In genomic region chr2:134174711-134175110, GRCh38 we compare ENCODE assay signal across 18 cellular contexts.
DNase-seq lines count a peak whose midpoint lies in the region; ATAC-seq and TF ChIP-seq lines count a peak whose summit lies in the region.
"Had no signal": no experiment of that assay in that cellular context is flagged by ENCODE, and none has a peak within 500 bp of the region (broad histone marks: within the 10 kb centered on the region; RNA-seq: fewer than 3 reads in every experiment).

No MANE protein-coding gene starts in this region.

- ATAC-seq in Right ventricle myocardium inferior (peak; percentile 77), memory B cell (ENCODE audit: low read depth) (no peak), GM19035 (IDR thresholded peaks at IDR 0.05; ENCODE audit: unreplicated experiment) (no peak)

- H3K4me3 ChIP-seq in cardiac muscle cell (no peak overlapping the region), thyroid gland (replicated peaks in 1 of 3) (no peak overlapping the region), Peyer's patch (no peak overlapping the region)
- H3K4me3 ChIP-seq: SJSA1 had no signal

- peaks cover 46% of the 10 kb centered on the region for H3K4me1 ChIP-seq in cardiac muscle cell (ENCODE audit: low read depth)
- H3K4me1 ChIP-seq in thyroid gland: peaks cover 31 to 60% of the 10 kb centered on the region in 2 donors
- peaks cover 0 to 54% (median 11%) of the 10 kb centered on the region in 4 donors for H3K4me1 ChIP-seq in Peyer's patch
- H3K4me1 ChIP-seq: SJSA1 had no signal

- peaks cover 5% of the 10 kb centered on the region for H3K36me3 Mint-ChIP-seq in memory B cell

- H3K9me3 Mint-ChIP-seq in memory B cell: no peaks in the 10 kb centered on the region

- peak overlapping the region; percentile 76 for H3K27ac Mint-ChIP-seq in memory B cell

- intact Hi-C loops in Right ventricle myocardium inferior (cut with DNase I): loop anchor here (2.0 to 5.0 kb wide), 3 partner anchors 16 to 73 kb away; no protein-coding TSS in a partner anchor
- intact Hi-C loops in cardiac septum (cut with DNase I): loop anchor here (5.0 kb wide), 1 partner anchor 52 kb away; no protein-coding TSS in a partner anchor
- intact Hi-C loops in thyroid gland (cut with DNase I): no loop called here

- H3K4me3 Mint-ChIP-seq in memory B cell: no peak overlapping the region

- H3K36me3 ChIP-seq in cardiac muscle cell (no peaks in the 10 kb centered on the region), thyroid gland (no peaks in the 10 kb centered on the region), Peyer's patch (no peaks in the 10 kb centered on the region)
- H3K36me3 ChIP-seq: SJSA1 had no signal

- no peaks in the 10 kb centered on the region for H3K27me3 Mint-ChIP-seq in memory B cell

- H3K27me3 ChIP-seq in cardiac muscle cell (no peaks in the 10 kb centered on the region), thyroid gland (no peaks in the 10 kb centered on the region), Peyer's patch (no peaks in the 10 kb centered on the region)
- H3K27me3 ChIP-seq: SJSA1 had no signal

- H3K9me3 ChIP-seq in cardiac muscle cell (ENCODE audit: low read depth) (no peaks in the 10 kb centered on the region), thyroid gland (no peaks in the 10 kb centered on the region), Peyer's patch (no peaks in the 10 kb centered on the region)
- H3K9me3 ChIP-seq: SJSA1 had no signal

- TF ChIP-seq CTCF in cardiac muscle cell (IDR thresholded peaks at IDR 0.05; ENCODE audit: low read depth, low read length): no peak
- TF ChIP-seq CTCF in thyroid gland (IDR thresholded peaks at IDR 0.05): no peak
- no peak for TF ChIP-seq CTCF in Peyer's patch (IDR thresholded peaks at IDR 0.05)

- TF ChIP-seq POLR2A in thyroid gland (IDR thresholded peaks at IDR 0.05) (no peak), Peyer's patch (IDR thresholded peaks at IDR 0.05) (no peak)

- 81 to 83% methylated on average over 5 of the region's 5 CpGs for WGBS in thyroid gland, 2 donors

- H3K4me1 Mint-ChIP-seq in memory B cell: peaks cover 65% of the 10 kb centered on the region

- H3K27ac ChIP-seq in cardiac muscle cell: peak overlapping the region; percentile 84
- H3K27ac ChIP-seq in thyroid gland: no peak overlapping the region
- H3K27ac ChIP-seq in Peyer's patch: peak overlapping the region in 1 of 4 donors; percentile 75
- H3K27ac ChIP-seq: SJSA1 had no signal

- DNase-seq in Right ventricle myocardium inferior (ENCODE audit: missing footprints): no peak
- DNase-seq in cardiac septum (ENCODE audit: low spot score): no peak
- DNase-seq in cardiac muscle cell (ENCODE audit: low read depth in 1 of 2, low spot score in 1 of 2): no peak
- DNase-seq in memory B cell (ENCODE audit: low spot score in 2 of 2): no peak
- peak; percentile 22 to 35 for DNase-seq in thyroid gland
- DNase-seq in NCI-H748 treated with DMSO at 0.1 percent for 48 hours (lab: John Stamatoyannopoulos, UW): no peak
- no peak for DNase-seq in Peyer's patch
- DNase-seq: 8988T; DMS 273 treated with DMSO at 0.1 percent for 48 hours; GDM1; NCI-H1105 treated with DMSO at 0.1 percent for 48 hours; NCI-H187; NCI-H345; NCI-H69; NK-92 treated with Interleukin-12 subunit alpha and Interleukin-12 subunit beta, amount 100 ng/mL, for 24 hours; RPMI8226 had no signal

Comparison
In these comparisons a context has a peak if more than half of its experiments do, and no peak if none do; other contexts are left out.
1. DNase-seq: peak in thyroid gland (2 of 2); none in Right ventricle myocardium inferior (single experiment), cardiac septum (single experiment), cardiac muscle cell (0 of 2), memory B cell (0 of 2), NCI-H748 treated with DMSO at 0.1 percent for 48 hours (single experiment) and Peyer's patch (0 of 3).